9 cellular contexts compared by ENCODE assay signal in the genomic region with DNA sequence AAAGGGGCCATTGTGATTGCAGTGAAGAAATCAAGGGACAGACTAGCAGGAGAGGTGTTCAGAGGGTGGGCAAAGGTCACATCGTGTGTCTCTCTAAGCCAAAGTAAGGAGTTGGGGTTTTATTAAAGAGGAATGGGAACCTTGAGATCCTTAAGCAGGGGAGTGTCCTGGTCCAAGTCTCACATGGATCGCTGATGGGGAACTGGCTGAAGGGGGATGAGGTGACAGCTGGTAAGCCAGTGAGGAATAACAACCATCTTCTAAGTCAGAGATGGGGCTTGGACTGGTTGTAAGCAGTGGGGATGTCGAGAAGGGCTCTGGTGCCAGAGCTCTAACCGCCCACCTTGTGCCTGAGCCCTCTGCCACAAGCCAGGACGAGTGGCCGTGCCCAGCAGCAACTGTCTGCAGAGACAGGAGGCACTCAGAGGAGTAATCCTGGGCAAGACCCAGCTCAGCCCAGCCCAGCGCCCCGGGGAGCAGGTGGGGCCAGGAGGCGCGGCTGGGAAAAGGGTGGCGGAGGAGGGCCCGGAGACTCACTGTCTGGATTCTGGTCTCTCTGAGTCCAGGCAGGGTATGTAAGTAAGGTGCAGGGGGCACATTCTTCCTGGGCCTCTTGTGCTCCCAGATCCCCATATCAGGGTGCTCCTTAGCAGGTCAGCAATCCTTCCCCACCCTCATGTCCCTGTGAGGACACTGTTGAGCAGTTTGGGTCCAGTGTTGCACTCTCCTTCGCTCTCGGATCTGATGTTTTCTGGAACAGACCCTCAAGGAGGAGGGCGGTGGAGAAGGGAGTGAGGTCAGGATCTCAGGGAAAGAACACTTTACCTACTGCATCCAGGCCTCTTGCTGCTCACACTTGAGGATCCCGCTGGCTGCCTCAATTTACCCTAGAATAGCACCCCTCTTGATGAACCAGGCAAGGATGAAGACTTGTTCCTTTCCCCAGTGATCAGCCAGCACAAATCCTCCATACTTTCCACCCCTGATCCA. TPM values are rescaled to one million over a fixed set of nuclear protein-coding genes. Genes with fewer than 3 reads are reported as not detected.
DNase-seq lines count a peak whose midpoint lies in the region; ATAC-seq and TF ChIP-seq lines count a peak whose summit lies in the region.
"Had no signal": no experiment of that assay in that cellular context is flagged by ENCODE, and none has a peak within 500 bp of the region (broad histone marks: within the 10 kb centered on the region; RNA-seq: fewer than 3 reads in every experiment).

No MANE protein-coding gene starts in this region.

- no peak for DNase-seq in activated CD4-positive, alpha-beta T cell treated with anti-CD3 and anti-CD28 coated beads, Interleukin-2, amount 10 ng/mL, durations not matched to agents 7 days and 5 days
- DNase-seq in activated CD4-positive, alpha-beta T cell treated with anti-CD3 and anti-CD28 coated beads for 4 hours, result no peak
- DNase-seq in NT2/D1 (ENCODE audit: low read depth, low spot score) (no peak), smooth muscle cell (lab: John Stamatoyannopoulos, UW; ENCODE audit: unreplicated experiment) (no peak), foreskin melanocyte (no peak), NCI-H128 (lab: John Stamatoyannopoulos, UW; ENCODE audit: unreplicated experiment) (no peak), ecto neural progenitor cell (ENCODE audit: low spot score) (no peak)
- DNase-seq in effector memory CD8-positive, alpha-beta T cell, result no peak

- no peaks in the 10 kb centered on the region for H3K36me3 Mint-ChIP-seq in activated CD4-positive, alpha-beta T cell treated with anti-CD3 and anti-CD28 coated beads, Interleukin-2, amount 10 ng/mL, durations not matched to agents 7 days and 5 days (ENCODE audit: low read depth)
- peaks cover 71% of the 10 kb centered on the region for H3K36me3 Mint-ChIP-seq in effector memory CD8-positive, alpha-beta T cell (ENCODE audit: insufficient read depth)

- H3K9me3 Mint-ChIP-seq in activated CD4-positive, alpha-beta T cell treated with anti-CD3 and anti-CD28 coated beads, Interleukin-2, amount 10 ng/mL, durations not matched to agents 7 days and 5 days, result no peaks in the 10 kb centered on the region
- H3K9me3 Mint-ChIP-seq in effector memory CD8-positive, alpha-beta T cell, result no peaks in the 10 kb centered on the region

- H3K4me1 ChIP-seq in NT2/D1 (ENCODE audit: insufficient read depth, insufficient read length) (peaks cover 30% of the 10 kb centered on the region), smooth muscle cell (ENCODE audit: low read depth) (peaks cover 5% of the 10 kb centered on the region)

- H3K4me3 Mint-ChIP-seq in activated CD4-positive, alpha-beta T cell treated with anti-CD3 and anti-CD28 coated beads, Interleukin-2, amount 10 ng/mL, durations not matched to agents 7 days and 5 days, result no peak overlapping the region
- peak overlapping the region; percentile 39 to 75 for H3K4me3 Mint-ChIP-seq in effector memory CD8-positive, alpha-beta T cell

- no peak for ATAC-seq in effector memory CD8-positive, alpha-beta T cell (replicated peaks)

- no peak overlapping the region for H3K4me3 ChIP-seq in NT2/D1 (ENCODE audit: insufficient read length, low read depth)
- H3K4me3 ChIP-seq in smooth muscle cell, result no peak overlapping the region

- no peaks in the 10 kb centered on the region for H3F3A ChIP-seq in smooth muscle cell (ENCODE audit: low read depth)

- H3K27me3 ChIP-seq in NT2/D1 (ENCODE audit: insufficient read depth, insufficient read length) (peaks cover 99% of the 10 kb centered on the region), smooth muscle cell (ENCODE audit: low read depth) (peaks cover 45% of the 10 kb centered on the region)

- no peaks in the 10 kb centered on the region for H3K36me3 ChIP-seq in NT2/D1 (ENCODE audit: insufficient read depth, insufficient read length, low read length)
- no peaks in the 10 kb centered on the region for H3K36me3 ChIP-seq in smooth muscle cell (ENCODE audit: low read depth)

- 62% methylated on average over 16 of the region's 16 CpGs for WGBS in smooth muscle cell (ENCODE audit: low lambda C conversion rate)

- H3K4me2 ChIP-seq in smooth muscle cell, result peak overlapping the region; percentile 84

- H3K79me2 ChIP-seq in smooth muscle cell (ENCODE audit: low read depth), result no peaks in the 10 kb centered on the region

- H4K20me1 ChIP-seq in smooth muscle cell (ENCODE audit: low read depth), result no peaks in the 10 kb centered on the region

- TF ChIP-seq CTCF in smooth muscle cell (IDR thresholded peaks at IDR 0.05; ENCODE audit: borderline replicate concordance, insufficient read depth, poor library complexity, severe bottlenecking), result no peak

- CTCF ChIA-PET in activated CD4-positive, alpha-beta T cell treated with anti-CD3 and anti-CD28 coated beads, Interleukin-2, amount 10 ng/mL, durations not matched to agents 7 days and 5 days (lab: Charles Lee), result interaction anchor here (1.0 to 31.8 kb wide), 3 partner anchors 5 to 86 kb away, joined by 5 to 669 read pairs (median 669); a partner anchor contains a TSS

- no peak overlapping the region for H3K27ac ChIP-seq in smooth muscle cell (ENCODE audit: low read depth)

- H3K4me1 Mint-ChIP-seq in activated CD4-positive, alpha-beta T cell treated with anti-CD3 and anti-CD28 coated beads, Interleukin-2, amount 10 ng/mL, durations not matched to agents 7 days and 5 days, result peaks cover 55% of the 10 kb centered on the region
- H3K4me1 Mint-ChIP-seq in effector memory CD8-positive, alpha-beta T cell (ENCODE audit: low read depth in 2 of 2), result peaks cover 43 to 52% of the 10 kb centered on the region in 2 donors

- peak overlapping the region; percentile 83 for H3K27ac Mint-ChIP-seq in activated CD4-positive, alpha-beta T cell treated with anti-CD3 and anti-CD28 coated beads, Interleukin-2, amount 10 ng/mL, durations not matched to agents 7 days and 5 days
- H3K27ac Mint-ChIP-seq in effector memory CD8-positive, alpha-beta T cell, result peak overlapping the region; percentile 93 to 94

- no peak overlapping the region for H2AFZ ChIP-seq in smooth muscle cell (ENCODE audit: low read depth)

- POLR2A ChIA-PET in activated CD4-positive, alpha-beta T cell treated with anti-CD3 and anti-CD28 coated beads, Interleukin-2, amount 10 ng/mL, durations not matched to agents 7 days and 5 days (lab: Charles Lee), result no interaction called here

- H3K27me3 Mint-ChIP-seq in activated CD4-positive, alpha-beta T cell treated with anti-CD3 and anti-CD28 coated beads, Interleukin-2, amount 10 ng/mL, durations not matched to agents 7 days and 5 days, result peaks cover 52% of the 10 kb centered on the region
- H3K27me3 Mint-ChIP-seq in effector memory CD8-positive, alpha-beta T cell, result peaks cover 7 to 11% of the 10 kb centered on the region in 2 donors

- H3K9me3 ChIP-seq in NT2/D1 (ENCODE audit: insufficient read depth, low read length), result 0 out of 2 replicates have a peak, but pooled peaks cover 4% of the 10 kb centered on the region
- no peaks in the 10 kb centered on the region for H3K9me3 ChIP-seq in smooth muscle cell (replicated peaks; ENCODE audit: low read depth)

- H3K9ac ChIP-seq in NT2/D1 (ENCODE audit: insufficient read length, low read depth), result peak overlapping the region; percentile 28
- H3K9ac ChIP-seq in smooth muscle cell (ENCODE audit: low read depth), result no peak overlapping the region

RNA-seq across cellular contexts. Expression of a gene that starts 13.8 kb away (rescaled TPM):
- total RNA-seq in activated CD4-positive, alpha-beta T cell treated with anti-CD3 and anti-CD28 coated beads, Interleukin-2, amount 10 ng/mL, durations not matched to agents 7 days and 5 days, result under 1 TPM; 0.10 TPM
- 3.5 and 3.6 TPM in 2 replicates for total RNA-seq in smooth muscle cell
- polyA plus RNA-seq in smooth muscle cell, result 2.3 and 21.2 TPM in 2 replicates
- total RNA-seq: fibroblast of lung had no signal
- polyA plus RNA-seq: fibroblast of lung had no signal

RNA-seq across cellular contexts. Expression of a gene that starts 34.9 kb away (rescaled TPM):
- not detected for total RNA-seq in activated CD4-positive, alpha-beta T cell treated with anti-CD3 and anti-CD28 coated beads, Interleukin-2, amount 10 ng/mL, durations not matched to agents 7 days and 5 days
- total RNA-seq in smooth muscle cell, result 9.3 and 12.1 TPM in 2 replicates
- polyA plus RNA-seq in smooth muscle cell, result 7.9 and 44.6 TPM in 2 replicates
- total RNA-seq: fibroblast of lung had no signal
- polyA plus RNA-seq: fibroblast of lung had no signal

Comparison
In these comparisons a context has a peak if more than half of its experiments do, and no peak if none do; other contexts are left out.
1. RNA of a gene that starts 34.9 kb away (total RNA-seq): 9.3 to 12.1 TPM in smooth muscle cell; not detected in activated CD4-positive, alpha-beta T cell treated with anti-CD3 and anti-CD28 coated beads, Interleukin-2, amount 10 ng/mL, durations not matched to agents 7 days and 5 days; every median in the first group is over 10 times any median in the second.